In the genomic region with DNA sequence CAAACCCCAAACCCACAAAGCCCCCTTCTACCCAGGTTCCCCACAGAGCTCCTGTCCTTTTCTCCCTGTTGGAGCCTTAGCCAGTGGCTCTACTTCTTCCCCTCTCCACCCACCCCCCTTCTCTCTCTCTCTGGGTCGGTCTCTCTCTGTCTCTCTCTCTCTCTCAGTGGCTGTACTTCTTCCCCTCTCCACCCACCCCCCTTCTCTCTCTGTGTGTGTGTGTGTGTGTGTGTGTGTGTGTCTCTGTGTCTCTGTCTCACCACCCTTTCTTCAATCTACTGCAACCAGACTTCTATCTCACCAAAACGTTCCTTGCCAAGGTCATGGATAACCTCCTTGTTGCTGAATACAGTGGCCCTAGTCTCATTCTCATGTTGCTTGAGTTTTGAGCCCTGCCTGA, we compare ENCODE assay signal across 1 cellular context.
TF ChIP-seq lines count a peak whose summit lies in the region.

No MANE protein-coding gene starts in this region.

TF ChIP-seq in HEK293, 187 proteins besides CTCF, POLR2A, EP300 and RAD21 (continued from another document):
- TF ChIP-seq, protein P1, sequence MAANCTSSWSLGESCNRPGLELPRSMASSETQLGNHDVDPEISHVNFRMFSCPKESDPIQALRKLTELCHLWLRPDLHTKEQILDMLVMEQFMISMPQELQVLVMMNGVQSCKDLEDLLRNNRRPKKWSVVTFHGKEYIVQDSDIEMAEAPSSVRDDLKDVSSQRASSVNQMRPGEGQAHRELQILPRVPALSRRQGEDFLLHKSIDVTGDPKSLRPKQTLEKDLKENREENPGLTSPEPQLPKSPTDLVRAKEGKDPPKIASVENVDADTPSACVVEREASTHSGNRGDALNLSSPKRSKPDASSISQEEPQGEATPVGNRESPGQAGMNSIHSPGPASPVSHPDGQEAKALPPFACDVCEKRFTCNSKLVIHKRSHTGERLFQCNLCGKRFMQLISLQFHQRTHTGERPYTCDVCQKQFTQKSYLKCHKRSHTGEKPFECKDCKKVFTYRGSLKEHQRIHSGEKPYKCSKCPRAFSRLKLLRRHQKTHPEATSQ (tag by site-specific recombination; IDR thresholded peaks at IDR 0.05): no peak
- TF ChIP-seq ZNF837 (tag by site-specific recombination; IDR thresholded peaks at IDR 0.05): no peak
- TF ChIP-seq, protein P2, sequence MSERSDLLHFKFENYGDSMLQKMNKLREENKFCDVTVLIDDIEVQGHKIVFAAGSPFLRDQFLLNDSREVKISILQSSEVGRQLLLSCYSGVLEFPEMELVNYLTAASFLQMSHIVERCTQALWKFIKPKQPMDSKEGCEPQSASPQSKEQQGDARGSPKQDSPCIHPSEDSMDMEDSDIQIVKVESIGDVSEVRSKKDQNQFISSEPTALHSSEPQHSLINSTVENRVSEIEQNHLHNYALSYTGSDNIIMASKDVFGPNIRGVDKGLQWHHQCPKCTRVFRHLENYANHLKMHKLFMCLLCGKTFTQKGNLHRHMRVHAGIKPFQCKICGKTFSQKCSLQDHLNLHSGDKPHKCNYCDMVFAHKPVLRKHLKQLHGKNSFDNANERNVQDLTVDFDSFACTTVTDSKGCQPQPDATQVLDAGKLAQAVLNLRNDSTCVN (tag by site-specific recombination; optimal IDR thresholded peaks at IDR 0.05): no peak
- no peak for TF ChIP-seq OVOL3 (tag by site-specific recombination; IDR thresholded peaks at IDR 0.05)
- TF ChIP-seq, protein P3, sequence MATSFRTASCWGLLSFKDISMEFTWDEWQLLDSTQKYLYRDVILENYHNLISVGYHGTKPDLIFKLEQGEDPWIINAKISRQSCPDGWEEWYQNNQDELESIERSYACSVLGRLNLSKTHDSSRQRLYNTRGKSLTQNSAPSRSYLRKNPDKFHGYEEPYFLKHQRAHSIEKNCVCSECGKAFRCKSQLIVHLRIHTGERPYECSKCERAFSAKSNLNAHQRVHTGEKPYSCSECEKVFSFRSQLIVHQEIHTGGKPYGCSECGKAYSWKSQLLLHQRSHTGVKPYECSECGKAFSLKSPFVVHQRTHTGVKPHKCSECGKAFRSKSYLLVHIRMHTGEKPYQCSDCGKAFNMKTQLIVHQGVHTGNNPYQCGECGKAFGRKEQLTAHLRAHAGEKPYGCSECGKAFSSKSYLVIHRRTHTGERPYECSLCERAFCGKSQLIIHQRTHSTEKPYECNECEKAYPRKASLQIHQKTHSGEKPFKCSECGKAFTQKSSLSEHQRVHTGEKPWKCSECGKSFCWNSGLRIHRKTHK (tag by site-specific recombination; IDR thresholded peaks at IDR 0.05): no peak
TF ChIP-seq in HEK293: peak in this region for 3.
